8 cellular contexts compared by ENCODE assay signal in genomic region chr6:137811121-137811911, GRCh38. TPM values are rescaled to one million over a fixed set of nuclear protein-coding genes. Genes with fewer than 3 reads are reported as not detected.
DNase-seq lines count a peak whose midpoint lies in the region; ATAC-seq and TF ChIP-seq lines count a peak whose summit lies in the region.

No MANE protein-coding gene starts in this region.

- H3F3A ChIP-seq in smooth muscle cell (ENCODE audit: low read depth) = no peaks in the 10 kb centered on the region

- no peaks in the 10 kb centered on the region for H3K27me3 ChIP-seq in SJSA1 (replicated peaks)
- H3K27me3 ChIP-seq in smooth muscle cell (ENCODE audit: low read depth) = no peaks in the 10 kb centered on the region

- H3K4me1 ChIP-seq in SJSA1 (replicated peaks) (peaks cover 45% of the 10 kb centered on the region), smooth muscle cell (ENCODE audit: low read depth) (no peaks in the 10 kb centered on the region)

- no peak overlapping the region for H3K4me3 ChIP-seq in SJSA1
- H3K4me3 ChIP-seq in smooth muscle cell = peak overlapping the region; percentile 12

- 0 out of 2 replicates have a peak, but pooled peaks cover 4% of the 10 kb centered on the region for H3K9me3 ChIP-seq in SJSA1 (replicated peaks)
- H3K9me3 ChIP-seq in smooth muscle cell (replicated peaks; ENCODE audit: low read depth) = no peaks in the 10 kb centered on the region

- peak; percentile 93 for ATAC-seq in GM19043 (IDR thresholded peaks at IDR 0.05; ENCODE audit: low read depth, unreplicated experiment)
- peak; percentile 99 for ATAC-seq in HG03175 (IDR thresholded peaks at IDR 0.05; ENCODE audit: unreplicated experiment)

- no peak for TF ChIP-seq CTCF in smooth muscle cell (IDR thresholded peaks at IDR 0.05; ENCODE audit: borderline replicate concordance, insufficient read depth, poor library complexity, severe bottlenecking)

- peak overlapping the region; percentile 80 for H3K9ac ChIP-seq in smooth muscle cell (ENCODE audit: low read depth)

- peak overlapping the region; percentile 74 for H3K4me2 ChIP-seq in smooth muscle cell

- H3K27ac ChIP-seq in SJSA1 (peak overlapping the region; percentile 79), smooth muscle cell (ENCODE audit: low read depth) (peak overlapping the region; percentile 91)

- no peaks in the 10 kb centered on the region for H3K79me2 ChIP-seq in smooth muscle cell (ENCODE audit: low read depth)

- DNase-seq in AG20443 (ENCODE audit: low spot score) (peak; percentile 85), SJSA1 (ENCODE audit: low read depth in 1 of 2, low spot score in 2 of 2) (peak; percentile 74 to 89), cardiac septum (ENCODE audit: low spot score) (peak; percentile 91), smooth muscle cell (lab: John Stamatoyannopoulos, UW; ENCODE audit: unreplicated experiment) (peak; percentile 9), cortex of kidney (lab: John Stamatoyannopoulos, UW) (no peak)
- DNase-seq in activated gamma-delta T cell treated with anti-CD3 and anti-CD28 coated beads, Interleukin-2, amount 50 U/mL, for 16 hours (ENCODE audit: low read depth) = peak; percentile 67

- H2AFZ ChIP-seq in smooth muscle cell (ENCODE audit: low read depth) = peak overlapping the region; percentile 83

- H3K36me3 ChIP-seq in SJSA1 = no peaks in the 10 kb centered on the region
- no peaks in the 10 kb centered on the region for H3K36me3 ChIP-seq in smooth muscle cell (ENCODE audit: low read depth)

- 39% methylated on average over 13 of the region's 13 CpGs for WGBS in smooth muscle cell (ENCODE audit: low lambda C conversion rate)

- intact Hi-C loops in cardiac septum (cut with DNase I) = no loop called here

- no peaks in the 10 kb centered on the region for H4K20me1 ChIP-seq in smooth muscle cell (ENCODE audit: low read depth)

RNA-seq across cellular contexts. Expression of gene TNFAIP3, which starts 55.7 kb away (rescaled TPM):
- 7.8 and 12.2 TPM in 2 replicates for total RNA-seq in SJSA1 (2014; rRNA removed; shearing (Covaris generic))
- total RNA-seq in cardiac septum (7.9 TPM), smooth muscle cell (33.8 and 40.3 TPM in 2 replicates)
- 32.2 and 45.1 TPM in 2 replicates for polyA plus RNA-seq in smooth muscle cell
